Comparison of ENCODE assay signal across 1 cellular context in genomic region chr9:130129425-130130061, GRCh38.
TF ChIP-seq lines count a peak whose summit lies in the region.

No MANE protein-coding gene starts in this region.

TF ChIP-seq in liver, 16 proteins besides CTCF, POLR2A, EP300 and RAD21:
- TF ChIP-seq ZBTB33 (IDR thresholded peaks at IDR 0.05), result no peak
